In the genomic region with DNA sequence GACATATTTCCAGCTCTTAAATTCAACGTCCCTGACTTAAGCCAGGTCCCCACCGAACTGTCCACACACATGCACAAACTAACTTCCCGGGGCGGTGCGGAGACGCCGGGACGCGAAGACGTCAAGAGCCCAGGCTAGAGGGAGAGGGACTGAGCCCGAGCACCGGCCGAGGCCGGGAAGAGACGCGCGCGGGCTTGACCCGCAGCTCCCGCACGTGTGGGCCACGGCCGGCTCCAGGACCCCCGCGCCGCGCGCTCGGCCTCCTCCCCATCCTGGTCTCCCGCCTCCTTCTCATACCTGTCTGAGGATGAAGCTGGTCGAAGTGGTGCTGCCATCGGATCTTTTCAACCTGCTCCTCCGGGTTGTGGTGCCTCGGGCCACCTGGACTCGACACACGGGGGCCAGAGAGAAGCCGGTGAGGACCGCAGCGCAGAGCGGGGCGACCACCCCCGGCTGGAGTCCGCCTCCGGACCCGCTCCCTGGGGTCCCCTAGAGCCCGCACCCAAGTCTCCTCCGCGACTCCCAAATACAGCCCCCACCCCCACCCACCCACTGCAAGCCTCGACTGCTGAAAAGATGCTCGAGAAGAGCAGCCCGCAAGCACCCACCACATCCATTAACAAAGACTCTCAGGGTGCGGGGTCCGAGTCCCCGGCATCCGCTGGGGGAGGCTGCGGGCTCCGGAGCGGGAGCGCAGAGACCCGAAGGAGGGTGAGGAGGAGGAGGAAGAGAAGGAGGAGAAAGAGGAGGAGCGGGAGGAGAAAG, we compare ENCODE assay signal across 8 cellular contexts. TPM values are rescaled to one million over a fixed set of nuclear protein-coding genes. Genes with fewer than 3 reads are reported as not detected.
DNase-seq lines count a peak whose midpoint lies in the region; ATAC-seq, FAIRE-seq and TF ChIP-seq lines count a peak whose summit lies in the region.

No MANE protein-coding gene starts in this region.

- H3K4me2 ChIP-seq in KMS-11 (no peak overlapping the region), keratinocyte (ENCODE audit: control insufficient read depth, extremely low read depth, insufficient read depth, low read depth, low read length) (peak overlapping the region; percentile 87)

- TF ChIP-seq CTCF in KMS-11 (conservative IDR thresholded peaks at IDR 0.05; ENCODE audit: low read depth, low read length) (no peak), MCF 10A (IDR thresholded peaks at IDR 0.05; ENCODE audit: unreplicated experiment) (no peak), keratinocyte (optimal IDR thresholded peaks at IDR 0.05 in 1 of 3, IDR thresholded peaks at IDR 0.05 in 1 of 3, conservative IDR thresholded peaks at IDR 0.05 in 1 of 3; ENCODE audit: extremely low read depth in 1 of 3, insufficient read depth in 2 of 3, low read length in 3 of 3) (no peak)

- no peak overlapping the region for H3K27ac Mint-ChIP-seq in MCF 10A (ENCODE audit: low read depth, unreplicated experiment)

- FAIRE-seq in keratinocyte (lab: Jason Lieb, UNC): no peak

- H3K27ac ChIP-seq in KMS-11 (no peak overlapping the region), keratinocyte (ENCODE audit: control insufficient read depth, insufficient read depth, low read length) (no peak overlapping the region)

- H3K4me3 ChIP-seq in KMS-11 (IDR thresholded peaks at IDR 0.05; ENCODE audit: insufficient read depth, low read depth, low read length) (no peak overlapping the region), keratinocyte (ENCODE audit: control insufficient read depth in 2 of 3, extremely low read depth in 1 of 3, insufficient read depth in 2 of 3, low read depth in 1 of 3, low read length in 3 of 3) (peak overlapping the region; percentile 18 to 62 (median 53))

- H3K9me3 Mint-ChIP-seq in MCF 10A (ENCODE audit: unreplicated experiment): no peaks in the 10 kb centered on the region

- DNase-seq in activated T-cell treated with anti-CD3 and anti-CD28 coated beads, Interleukin-2, amount 50 U/mL, for 1 hour: peak; percentile 18
- no peak for DNase-seq in activated T-cell treated with anti-CD3 and anti-CD28 coated beads for 4 hours
- DNase-seq in MCF 10A (ENCODE audit: unreplicated experiment): no peak
- DNase-seq in keratinocyte (ENCODE audit: low read depth, low spot score): no peak
- peak; percentile 6 for DNase-seq in stimulated activated naive CD8-positive, alpha-beta T cell treated with anti-CD3 and anti-CD28 coated beads, Interleukin-15, Interleukin-2, amounts not matched to agents 100 U/mL and 50 U/mL, for 24 hours
- DNase-seq in NCI-H1105 (lab: John Stamatoyannopoulos, UW): no peak
- no peak for DNase-seq in NCI-H128 (lab: John Stamatoyannopoulos, UW; ENCODE audit: unreplicated experiment)

- CTCF ChIA-PET in MCF 10A (lab: Yijun Ruan, JAX): interaction anchor here (0.6 to 1.6 kb wide), 5 partner anchors 14 to 538 kb away, joined by 3 to 7 read pairs (median 3); no protein-coding TSS in a partner anchor

- H2AFZ ChIP-seq in KMS-11 (ENCODE audit: low read depth) (peak overlapping the region; percentile 64; the same call in 1 of the 2 replicates), keratinocyte (ENCODE audit: control insufficient read depth, low read length) (no peak overlapping the region)

- H4K20me1 ChIP-seq in KMS-11 (ENCODE audit: insufficient read depth) (no peaks in the 10 kb centered on the region), keratinocyte (ENCODE audit: control insufficient read depth, extremely low read depth, insufficient read depth, low read length) (no peaks in the 10 kb centered on the region)

- H3K36me3 ChIP-seq in KMS-11 (ENCODE audit: insufficient read depth) (no peaks in the 10 kb centered on the region), keratinocyte (ENCODE audit: control insufficient read depth in 2 of 2, extremely low read depth in 1 of 2, insufficient read depth in 2 of 2, low read length in 2 of 2) (no peaks in the 10 kb centered on the region)

- H3K9me3 ChIP-seq in keratinocyte (ENCODE audit: control insufficient read depth, low read depth, low read length): no peaks in the 10 kb centered on the region

- dilution Hi-C loops in keratinocyte (cut with MboI; ENCODE audit: extremely low pct_ligation_motif_present, low sequenced_read_pairs): no loop called here

- no TSS peak for BruUV-seq in MCF 10A (replicated peaks; lab: Mats Ljungman, UMichigan)

- no peaks in the 10 kb centered on the region for H3K9me1 ChIP-seq in keratinocyte (ENCODE audit: control insufficient read depth, extremely low read depth, insufficient read depth, low read length)

- ATAC-seq in stimulated activated naive CD8-positive, alpha-beta T cell treated with anti-CD3 and anti-CD28 coated beads, Interleukin-15, Interleukin-2, amounts not matched to agents 100 U/mL and 50 U/mL, for 24 hours: no peak

- POLR2A ChIA-PET in MCF 10A (lab: Yijun Ruan, JAX): no interaction called here

- H3K4me3 Mint-ChIP-seq in MCF 10A (ENCODE audit: unreplicated experiment): peak overlapping the region; percentile 54

- no peaks in the 10 kb centered on the region for H3K79me2 ChIP-seq in KMS-11 (ENCODE audit: insufficient read depth, low read depth)
- H3K79me2 ChIP-seq in keratinocyte (ENCODE audit: control insufficient read depth, insufficient read depth, low read length): no peaks in the 10 kb centered on the region

- no peaks in the 10 kb centered on the region for H3K36me3 Mint-ChIP-seq in MCF 10A (ENCODE audit: insufficient read depth, unreplicated experiment)

- peaks cover 18% of the 10 kb centered on the region for H3K4me1 Mint-ChIP-seq in MCF 10A (ENCODE audit: insufficient read depth, unreplicated experiment)

- no peaks in the 10 kb centered on the region for H3K27me3 ChIP-seq in KMS-11 (ENCODE audit: insufficient read depth, low read depth)
- H3K27me3 ChIP-seq in keratinocyte (ENCODE audit: control insufficient read depth, extremely low read depth, insufficient read depth, low read length): peaks cover 59% of the 10 kb centered on the region

- intact Hi-C loops in MCF 10A (cut with micrococcal nuclease): no loop called here

- no peaks in the 10 kb centered on the region for H3K4me1 ChIP-seq in KMS-11 (ENCODE audit: low read depth, poor library complexity, severe bottlenecking)
- peaks cover 17% of the 10 kb centered on the region for H3K4me1 ChIP-seq in keratinocyte (ENCODE audit: control insufficient read depth, extremely low read depth, insufficient read depth, low read length)

- H3K9ac ChIP-seq in KMS-11 (peak overlapping the region; percentile 26; the same call in 1 of the 2 replicates), keratinocyte (ENCODE audit: control insufficient read depth, extremely low read depth, insufficient read depth, low read length) (no peak overlapping the region)

- peaks cover 34% of the 10 kb centered on the region for H3K27me3 Mint-ChIP-seq in MCF 10A (ENCODE audit: insufficient read depth, unreplicated experiment)

RNA-seq across cellular contexts. Expression of gene CACNB4, which starts 0.6 kb away (rescaled TPM):
- total RNA-seq in MCF 10A (2022): 0.29 and 0.49 TPM in 2 replicates
- 0.08 to 0.82 TPM (median 0.30 TPM) in 3 replicates for polyA plus RNA-seq in keratinocyte
- polyA plus RNA-seq in keratinocyte (2011; ENCODE audit: low read depth): 0.26 TPM
- 0.01 and 0.07 TPM in 2 replicates for polyA plus RNA-seq in keratinocyte (2011; cell fraction: cytosol; rRNA removed)
- 0.55 and 1.4 TPM in 2 replicates for polyA plus RNA-seq in keratinocyte (2011; cell fraction: nucleus; rRNA removed)
- polyA plus RNA-seq in keratinocyte (2012; ENCODE audit: low replicate concordance): 0.28 TPM in 1 of 2 replicates, not detected in the other
- 2.0 to 3.1 TPM in 2 of 3 replicates, not detected in the other for polyA minus RNA-seq in keratinocyte
- 2.1 TPM for polyA minus RNA-seq in keratinocyte (2011; cell fraction: cytosol; rRNA and poly(A)+ RNA removed)
- 0.53 and 2.8 TPM in 2 replicates for polyA minus RNA-seq in keratinocyte (2011; cell fraction: nucleus; rRNA and poly(A)+ RNA removed)

Comparison
In these comparisons a context has a peak if more than half of its experiments do, and no peak if none do; other contexts are left out.
1. DNase-seq: peak in activated T-cell treated with anti-CD3 and anti-CD28 coated beads, Interleukin-2, amount 50 U/mL, for 1 hour (single experiment) and stimulated activated naive CD8-positive, alpha-beta T cell treated with anti-CD3 and anti-CD28 coated beads, Interleukin-15, Interleukin-2, amounts not matched to agents 100 U/mL and 50 U/mL, for 24 hours (single experiment); none in activated T-cell treated with anti-CD3 and anti-CD28 coated beads for 4 hours (single experiment), MCF 10A (single experiment), keratinocyte (single experiment), NCI-H1105 (single experiment) and NCI-H128 (single experiment).